9 cellular contexts compared by ENCODE assay signal in the genomic region with DNA sequence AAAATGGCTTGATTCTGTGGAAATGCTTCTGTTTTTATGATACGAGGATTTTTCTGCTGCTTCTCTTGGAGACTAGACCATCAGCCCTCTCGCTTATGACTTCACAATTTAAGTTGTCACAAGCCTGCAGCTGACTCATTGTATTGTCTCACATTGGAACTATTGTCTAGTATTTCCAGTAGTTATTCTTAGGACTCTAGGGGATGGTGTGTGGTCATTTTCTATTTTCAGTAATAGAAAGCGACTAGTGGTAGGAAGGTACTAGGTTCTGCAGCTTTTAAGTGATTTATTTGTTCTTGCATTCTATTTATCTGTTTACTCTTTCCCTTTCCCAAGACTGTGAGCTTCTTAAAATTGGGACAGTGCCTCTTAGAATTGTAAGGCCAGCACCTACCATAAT.
DNase-seq lines count a peak whose midpoint lies in the region; ATAC-seq and TF ChIP-seq lines count a peak whose summit lies in the region.
"Had no signal": no experiment of that assay in that cellular context is flagged by ENCODE, and none has a peak within 500 bp of the region (broad histone marks: within the 10 kb centered on the region; RNA-seq: fewer than 3 reads in every experiment).

No MANE protein-coding gene starts in this region.

- no peak for ATAC-seq in GM19035 (IDR thresholded peaks at IDR 0.05; ENCODE audit: unreplicated experiment)
- ATAC-seq: T-cell had no signal

- H3K27me3 ChIP-seq in right atrium auricular region (no peaks in the 10 kb centered on the region), suprapubic skin (no peaks in the 10 kb centered on the region), hepatocyte (no peaks in the 10 kb centered on the region)

- peaks cover 35% of the 10 kb centered on the region for H3K36me3 ChIP-seq in right atrium auricular region
- H3K36me3 ChIP-seq in suprapubic skin = peaks cover 61% of the 10 kb centered on the region
- H3K36me3 ChIP-seq in hepatocyte (replicated peaks; ENCODE audit: insufficient read depth, low read depth) = no peaks in the 10 kb centered on the region

- H2AFZ ChIP-seq in hepatocyte = no peak overlapping the region

- no peak overlapping the region for H3K4me2 ChIP-seq in hepatocyte

- WGBS in suprapubic skin = 59% methylated on average over 3 of the region's 3 CpGs
- 96% methylated on average over 3 of the region's 3 CpGs for WGBS in hepatocyte (ENCODE audit: low lambda C conversion rate, missing lambda C conversion rate)

- no peak for TF ChIP-seq EP300 in suprapubic skin (IDR thresholded peaks at IDR 0.05)

- peaks cover 26% of the 10 kb centered on the region for H3K79me2 ChIP-seq in hepatocyte

- TF ChIP-seq CTCF in astrocyte of the spinal cord (IDR thresholded peaks at IDR 0.05; ENCODE audit: low read depth, low read length) (no peak), right atrium auricular region (IDR thresholded peaks at IDR 0.05) (peak in 1 of 2 donors; percentile 33), suprapubic skin (IDR thresholded peaks at IDR 0.05) (no peak), hepatocyte (IDR thresholded peaks at IDR 0.05; ENCODE audit: poor library complexity) (no peak)

- DNase-seq in HCEC 1CT (peak; percentile 31), astrocyte of the spinal cord (ENCODE audit: low read depth, low spot score) (peak; percentile 85), right atrium auricular region (ENCODE audit: low spot score) (no peak), suprapubic skin (ENCODE audit: low spot score in 2 of 2) (no peak), DMS53 (lab: John Stamatoyannopoulos, UW) (no peak), hepatocyte (ENCODE audit: low spot score) (no peak), T-helper 2 cell (no peak)
- DNase-seq: T-cell had no signal

- H4K20me1 ChIP-seq in hepatocyte (ENCODE audit: insufficient read depth, poor library complexity, severe bottlenecking) = no peaks in the 10 kb centered on the region

- H3K9me2 ChIP-seq in hepatocyte (replicated peaks; ENCODE audit: insufficient read depth) = no peaks in the 10 kb centered on the region

- H3K4me1 ChIP-seq in right atrium auricular region = peaks cover 0 to 58% of the 10 kb centered on the region in 2 donors
- H3K4me1 ChIP-seq in suprapubic skin = peaks cover 18% of the 10 kb centered on the region
- H3K4me1 ChIP-seq in hepatocyte (ENCODE audit: insufficient read depth) = peaks cover 16% of the 10 kb centered on the region

- in situ Hi-C loops in astrocyte of the spinal cord (cut with HindIII; ENCODE audit: low sequenced_read_pairs) = no loop called here

- no peaks in the 10 kb centered on the region for H3K9me3 ChIP-seq in right atrium auricular region
- H3K9me3 ChIP-seq in suprapubic skin = no peaks in the 10 kb centered on the region
- H3K9me3 ChIP-seq in hepatocyte (ENCODE audit: low read depth) = no peaks in the 10 kb centered on the region

- TF ChIP-seq POLR2A in suprapubic skin (IDR thresholded peaks at IDR 0.05) = no peak

- H3K4me3 ChIP-seq in astrocyte of the spinal cord (ENCODE audit: low read depth, low read length) = no peak overlapping the region
- no peak overlapping the region for H3K4me3 ChIP-seq in right atrium auricular region
- no peak overlapping the region for H3K4me3 ChIP-seq in suprapubic skin
- H3K4me3 ChIP-seq in hepatocyte = no peak overlapping the region

- peak overlapping the region; percentile 75 to 79 for H3K27ac ChIP-seq in right atrium auricular region
- peak overlapping the region; percentile 65 for H3K27ac ChIP-seq in suprapubic skin
- H3K27ac ChIP-seq in hepatocyte = no peak overlapping the region

Comparison
In these comparisons a context has a peak if more than half of its experiments do, and no peak if none do; other contexts are left out.
1. DNase-seq: peak in HCEC 1CT (single experiment) and astrocyte of the spinal cord (single experiment); none in right atrium auricular region (single experiment), suprapubic skin (0 of 2), DMS53 (single experiment), hepatocyte (single experiment) and T-helper 2 cell (0 of 5).